Comparison of ENCODE assay signal across 1 cellular context in the genomic region with DNA sequence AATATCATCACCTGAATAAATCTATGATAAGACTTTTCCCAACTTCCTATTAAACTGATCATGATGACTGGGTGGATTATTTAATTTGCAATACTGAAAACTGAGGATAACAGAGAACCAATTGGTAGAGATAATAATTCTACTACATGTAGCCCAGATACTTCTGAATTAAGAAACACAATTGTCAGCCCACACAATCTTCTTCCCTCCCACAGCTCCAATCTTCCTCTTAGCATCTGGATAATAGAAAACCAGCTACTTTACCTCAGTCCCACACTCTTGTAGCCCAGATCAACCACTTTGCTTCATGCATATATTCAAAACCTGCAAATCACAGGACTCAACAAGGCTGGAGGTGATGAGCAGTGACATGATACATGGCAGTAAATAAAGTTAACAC.
TF ChIP-seq lines count a peak whose summit lies in the region.

No MANE protein-coding gene starts in this region.

TF ChIP-seq in GM23338, 12 proteins besides CTCF, POLR2A, EP300 and RAD21:
- TF ChIP-seq ZNF331 (CRISPR knock-in tag; IDR thresholded peaks at IDR 0.05; ENCODE audit: low read depth) (no peak), STAT1 (IDR thresholded peaks at IDR 0.05; ENCODE audit: unreplicated experiment) (no peak), ETS1 (IDR thresholded peaks at IDR 0.05) (no peak), ZNF114 (CRISPR knock-in tag; IDR thresholded peaks at IDR 0.05) (no peak), NANOG (IDR thresholded peaks at IDR 0.05; ENCODE audit: borderline replicate concordance) (no peak), POLR2AphosphoS5 (IDR thresholded peaks at IDR 0.05; ENCODE audit: low read depth) (no peak), EZH2phosphoT487 (IDR thresholded peaks at IDR 0.05; ENCODE audit: unreplicated experiment) (no peak), EZH2 (IDR thresholded peaks at IDR 0.05; ENCODE audit: low read depth, unreplicated experiment) (no peak), ZNF462 (CRISPR knock-in tag; IDR thresholded peaks at IDR 0.05) (no peak), JUNB (IDR thresholded peaks at IDR 0.05; ENCODE audit: unreplicated experiment) (no peak), CREB1 (CRISPR knock-in tag; IDR thresholded peaks at IDR 0.05; ENCODE audit: low read depth) (no peak), REST (IDR thresholded peaks at IDR 0.05; ENCODE audit: unreplicated experiment) (no peak)
